In genomic region chr6:79694623-79695311, GRCh38 we compare ENCODE assay signal across 18 cellular contexts.
DNase-seq lines count a peak whose midpoint lies in the region; ATAC-seq and TF ChIP-seq lines count a peak whose summit lies in the region.
"Had no signal": no experiment of that assay in that cellular context is flagged by ENCODE, and none has a peak within 500 bp of the region (broad histone marks: within the 10 kb centered on the region; RNA-seq: fewer than 3 reads in every experiment).

No MANE protein-coding gene starts in this region.

- H3K79me2 ChIP-seq in GM23338 (replicated peaks; ENCODE audit: insufficient read depth), result no peaks in the 10 kb centered on the region

- H3K4me3 Mint-ChIP-seq in GM23338 (no peak overlapping the region), WTC11 (no peak overlapping the region)
- H3K4me3 Mint-ChIP-seq: activated CD4-positive, alpha-beta T cell treated with anti-CD3 and anti-CD28 coated beads, Interleukin-2, amount 10 ng/mL, durations not matched to agents 24 days and 14 days; activated naive CD4-positive, alpha-beta T cell treated with anti-CD3 and anti-CD28 coated beads for 36 hours; B cell had no signal

- peaks cover 7% of the 10 kb centered on the region; the same call in 2 of the 3 replicates for H3K9me3 Mint-ChIP-seq in GM23338
- peaks cover 4% of the 10 kb centered on the region; the same call in 1 of the 2 replicates for H3K9me3 Mint-ChIP-seq in WTC11
- H3K9me3 Mint-ChIP-seq: activated naive CD4-positive, alpha-beta T cell treated with anti-CD3 and anti-CD28 coated beads for 36 hours had no signal

- no peaks in the 10 kb centered on the region for H4K20me1 ChIP-seq in GM23338 (replicated peaks; ENCODE audit: insufficient read depth)

- peak; percentile 72 for ATAC-seq in GM23338
- peak; percentile 62 for ATAC-seq in WTC11

- no peaks in the 10 kb centered on the region for H3K9me2 ChIP-seq in GM23338 (ENCODE audit: insufficient read depth)

- H3K9me3 ChIP-seq in subcutaneous abdominal adipose tissue (ENCODE audit: control insufficient read depth in 5 of 5, low read length in 5 of 5) (no peaks in the 10 kb centered on the region), vagina (no peaks in the 10 kb centered on the region)
- H3K9me3 ChIP-seq: breast epithelium had no signal

- H3F3A ChIP-seq in GM23338 (replicated peaks; ENCODE audit: low read depth), result no peaks in the 10 kb centered on the region

- H3K27ac ChIP-seq in GM23338 (ENCODE audit: low read depth), result peak overlapping the region; percentile 21; the same call in 1 of the 2 replicates
- H3K27ac ChIP-seq in subcutaneous abdominal adipose tissue (ENCODE audit: low read depth, low read length), result peak overlapping the region; percentile 90
- H3K27ac ChIP-seq in vagina, result no peak overlapping the region
- H3K27ac ChIP-seq: breast epithelium had no signal

- H3K9ac ChIP-seq in subcutaneous abdominal adipose tissue (ENCODE audit: low read length in 5 of 5), result peak overlapping the region in 4 of 5 donors; percentile 11 to 74 (median 58)

- H3K4me1 ChIP-seq in GM23338 (ENCODE audit: insufficient read depth) (peaks cover 11% of the 10 kb centered on the region), subcutaneous abdominal adipose tissue (ENCODE audit: control insufficient read depth in 5 of 5, insufficient read depth in 5 of 5, low read length in 5 of 5) (peaks cover 2 to 24% (median 14%) of the 10 kb centered on the region in 5 donors), vagina (no peaks in the 10 kb centered on the region)
- H3K4me1 ChIP-seq: breast epithelium had no signal

- intact Hi-C loops in vagina (cut with DNase I), result no loop called here

- DNase-seq in GM23338 (ENCODE audit: low spot score) (peak; percentile 46), WTC11 (ENCODE audit: low spot score) (peak; percentile 44), fibroblast of pulmonary artery (ENCODE audit: low read depth) (no peak), NOMO-1 treated with dmso at 0.1 percent for 144 hours (lab: John Stamatoyannopoulos, UW; ENCODE audit: unreplicated experiment) (no peak), vagina (ENCODE audit: extremely low spot score in 2 of 2) (no peak), NCI-H1417 (lab: John Stamatoyannopoulos, UW) (no peak)
- DNase-seq: activated CD4-positive, alpha-beta T cell treated with anti-CD3 and anti-CD28 coated beads, Interleukin-2, amount 10 ng/mL, durations not matched to agents 24 days and 14 days; activated naive CD4-positive, alpha-beta T cell treated with anti-CD3 and anti-CD28 coated beads for 36 hours; activated T-cell treated with anti-CD3 and anti-CD28 coated beads for 4 hours; effector CD8-positive, alpha-beta T cell; foreskin fibroblast; NCI-H2081 treated with DMSO at 0.1 percent for 48 hours; NCI-H510A; OCI-M1; stimulated activated CD4-positive, alpha-beta T cell treated with anti-CD3 and anti-CD28 coated beads, Interleukin-4, amount 100 ng/mL, for 1 hour had no signal

- H3K27me3 Mint-ChIP-seq in GM23338 (ENCODE audit: insufficient read depth, low read depth, poor library complexity), result no peaks in the 10 kb centered on the region
- no peaks in the 10 kb centered on the region for H3K27me3 Mint-ChIP-seq in WTC11 (ENCODE audit: low read depth)
- H3K27me3 Mint-ChIP-seq: activated CD4-positive, alpha-beta T cell treated with anti-CD3 and anti-CD28 coated beads, Interleukin-2, amount 10 ng/mL, durations not matched to agents 24 days and 14 days had no signal

- TF ChIP-seq POLR2A in vagina (IDR thresholded peaks at IDR 0.05), result no peak

- H3K27me3 ChIP-seq in GM23338 (ENCODE audit: insufficient read depth) (no peaks in the 10 kb centered on the region), subcutaneous abdominal adipose tissue (ENCODE audit: control insufficient read depth in 5 of 5, insufficient read depth in 4 of 5, low read length in 5 of 5) (no peaks in the 10 kb centered on the region), vagina (no peaks in the 10 kb centered on the region)
- H3K27me3 ChIP-seq: breast epithelium had no signal

- H3K4me1 Mint-ChIP-seq in GM23338, result peaks cover 28% of the 10 kb centered on the region; the same call in 2 of the 3 replicates
- peaks cover 32% of the 10 kb centered on the region for H3K4me1 Mint-ChIP-seq in WTC11
- H3K4me1 Mint-ChIP-seq: activated CD4-positive, alpha-beta T cell treated with anti-CD3 and anti-CD28 coated beads, Interleukin-2, amount 10 ng/mL, durations not matched to agents 24 days and 14 days; B cell had no signal

- TF ChIP-seq CTCF in GM23338 (conservative IDR thresholded peaks at IDR 0.05; ENCODE audit: low read depth in 2 of 2) (peak; percentile 64 to 68), WTC11 (IDR thresholded peaks at IDR 0.05) (peak; percentile 40; the same call in 1 of the 2 replicates), fibroblast of pulmonary artery (IDR thresholded peaks at IDR 0.05; ENCODE audit: low read length, missing control alignments) (peak; percentile 39), vagina (IDR thresholded peaks at IDR 0.05) (no peak)

- H3K36me3 Mint-ChIP-seq in GM23338 (ENCODE audit: low read depth), result peaks cover 11% of the 10 kb centered on the region; the same call in 2 of the 3 replicates
- peaks cover 12% of the 10 kb centered on the region for H3K36me3 Mint-ChIP-seq in WTC11

- no peak overlapping the region for H3K4me3 ChIP-seq in GM23338
- H3K4me3 ChIP-seq in fibroblast of pulmonary artery (replicated peaks; ENCODE audit: low read depth, low read length), result no peak overlapping the region
- H3K4me3 ChIP-seq in subcutaneous abdominal adipose tissue (ENCODE audit: low read depth in 1 of 5, low read length in 5 of 5), result peak overlapping the region in 2 of 5 donors; percentile 0 to 7
- H3K4me3 ChIP-seq in vagina, result no peak overlapping the region
- H3K4me3 ChIP-seq: breast epithelium had no signal

- CTCF ChIA-PET in WTC11 (lab: Charles Lee), result interaction anchor here (0.5 to 2.2 kb wide), 22 partner anchors 10 to 357 kb away, joined by 3 to 11 read pairs (median 4); partner anchors contain the start of gene LCA5

- POLR2A ChIA-PET in WTC11 (lab: Charles Lee), result interaction anchor here (1.1 kb wide), 1 partner anchor 174 kb away, joined by 3 read pairs; no protein-coding TSS in a partner anchor

- H3K27ac Mint-ChIP-seq in GM23338, result peak overlapping the region; percentile 33; the same call in 1 of the 2 replicates
- no peak overlapping the region for H3K27ac Mint-ChIP-seq in WTC11
- H3K27ac Mint-ChIP-seq: activated CD4-positive, alpha-beta T cell treated with anti-CD3 and anti-CD28 coated beads, Interleukin-2, amount 10 ng/mL, durations not matched to agents 24 days and 14 days; activated naive CD4-positive, alpha-beta T cell treated with anti-CD3 and anti-CD28 coated beads for 36 hours; B cell had no signal

- H3K36me3 ChIP-seq in GM23338 (ENCODE audit: insufficient read depth) (no peaks in the 10 kb centered on the region), subcutaneous abdominal adipose tissue (ENCODE audit: control insufficient read depth in 5 of 5, insufficient read depth in 5 of 5, low read length in 5 of 5) (peaks cover 0 to 5% (median 2%) of the 10 kb centered on the region in 5 donors), vagina (no peaks in the 10 kb centered on the region)
- H3K36me3 ChIP-seq: breast epithelium had no signal

- H3K4me2 ChIP-seq in GM23338, result no peak overlapping the region

- no peak overlapping the region for H2AFZ ChIP-seq in GM23338

TF ChIP-seq in GM23338, 12 proteins besides CTCF, POLR2A, EP300 and RAD21 (continues in another document):
- TF ChIP-seq EZH2 (IDR thresholded peaks at IDR 0.05; ENCODE audit: low read depth, unreplicated experiment), result no peak
- TF ChIP-seq STAT1 (IDR thresholded peaks at IDR 0.05; ENCODE audit: unreplicated experiment), result no peak
- TF ChIP-seq NANOG (IDR thresholded peaks at IDR 0.05; ENCODE audit: borderline replicate concordance), result no peak
- TF ChIP-seq ZNF114 (CRISPR knock-in tag; IDR thresholded peaks at IDR 0.05), result no peak

TF ChIP-seq in WTC11, 78 proteins besides CTCF, POLR2A, EP300 and RAD21 (continues in another document):
- TF ChIP-seq SP1 (CRISPR knock-in tag; conservative IDR thresholded peaks at IDR 0.05) (no peak), AR (CRISPR knock-in tag; IDR thresholded peaks at IDR 0.05) (no peak), SMAD3 (CRISPR knock-in tag; IDR thresholded peaks at IDR 0.05; ENCODE audit: borderline replicate concordance) (no peak), ATF3 (CRISPR knock-in tag; conservative IDR thresholded peaks at IDR 0.05) (no peak), TCF7 (CRISPR knock-in tag; IDR thresholded peaks at IDR 0.05; ENCODE audit: low read depth) (no peak), EMX1 (CRISPR knock-in tag; IDR thresholded peaks at IDR 0.05) (no peak)

Comparison
In these comparisons a context has a peak if more than half of its experiments do, and no peak if none do; other contexts are left out.
1. DNase-seq: peak in GM23338 (single experiment) and WTC11 (single experiment); none in fibroblast of pulmonary artery (single experiment), NOMO-1 treated with dmso at 0.1 percent for 144 hours (single experiment), vagina (0 of 2) and NCI-H1417 (0 of 3).
2. CTCF ChIP-seq: peak in GM23338 (2 of 2), WTC11 (single experiment) and fibroblast of pulmonary artery (single experiment); none in vagina (0 of 3).